ENCODE assay signal across 1 cellular context in the genomic region with DNA sequence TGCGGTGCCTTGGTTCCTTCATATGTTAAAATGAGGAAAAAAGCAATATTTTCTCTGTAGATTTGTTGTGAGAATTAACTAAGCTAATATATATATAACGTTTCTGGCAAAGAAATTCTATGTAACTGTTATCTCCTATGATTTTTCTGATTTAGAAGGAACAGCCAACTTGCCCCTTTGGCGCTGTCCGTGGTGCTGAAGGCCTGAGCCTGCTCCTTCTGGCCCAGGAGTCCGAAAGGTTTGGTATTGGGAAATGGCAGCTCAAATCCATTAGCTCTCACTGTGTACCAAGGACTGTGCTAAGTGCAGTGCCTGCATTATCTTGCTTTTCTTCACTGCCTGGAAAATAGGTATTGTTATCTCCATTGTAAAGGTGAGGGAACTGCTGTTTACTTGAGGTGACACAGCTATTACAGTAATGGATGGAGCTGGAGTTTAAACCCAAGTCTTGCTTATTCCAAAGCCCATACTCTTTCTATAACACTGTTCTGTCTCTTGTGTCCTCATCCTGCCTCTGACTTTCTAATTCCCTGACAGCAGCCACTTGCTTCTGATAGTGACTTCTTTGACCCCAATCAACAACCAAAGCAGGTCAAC.
TF ChIP-seq lines count a peak whose summit lies in the region.

No MANE protein-coding gene starts in this region.

TF ChIP-seq in K562, 482 proteins besides CTCF, POLR2A, EP300 and RAD21 (continued from another document and continues in another):
- TF ChIP-seq CUX1 (CRISPR knock-in tag; IDR thresholded peaks at IDR 0.05), result no peak
- TF ChIP-seq ZBTB2 (IDR thresholded peaks at IDR 0.05), result no peak
- no peak for TF ChIP-seq TEAD1 (CRISPR knock-in tag; IDR thresholded peaks at IDR 0.05)
- TF ChIP-seq, protein P1, sequence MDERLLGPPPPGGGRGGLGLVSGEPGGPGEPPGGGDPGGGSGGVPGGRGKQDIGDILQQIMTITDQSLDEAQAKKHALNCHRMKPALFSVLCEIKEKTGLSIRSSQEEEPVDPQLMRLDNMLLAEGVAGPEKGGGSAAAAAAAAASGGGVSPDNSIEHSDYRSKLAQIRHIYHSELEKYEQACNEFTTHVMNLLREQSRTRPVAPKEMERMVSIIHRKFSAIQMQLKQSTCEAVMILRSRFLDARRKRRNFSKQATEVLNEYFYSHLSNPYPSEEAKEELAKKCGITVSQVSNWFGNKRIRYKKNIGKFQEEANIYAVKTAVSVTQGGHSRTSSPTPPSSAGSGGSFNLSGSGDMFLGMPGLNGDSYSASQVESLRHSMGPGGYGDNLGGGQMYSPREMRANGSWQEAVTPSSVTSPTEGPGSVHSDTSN (CRISPR knock-in tag; IDR thresholded peaks at IDR 0.05; ENCODE audit: low read depth), result no peak
- TF ChIP-seq, protein P1 (tag; conservative IDR thresholded peaks at IDR 0.05; ENCODE audit: low read depth), result 0 out of 2 replicates have a peak, but pooled peaks have one; percentile 11
- TF ChIP-seq CBX2 (IDR thresholded peaks at IDR 0.05; ENCODE audit: insufficient read depth, low read length, poor library complexity, severe bottlenecking), result no peak
- 0 out of 2 replicates have a peak, but pooled peaks have one; percentile 40 for TF ChIP-seq CREB3 (tag; conservative IDR thresholded peaks at IDR 0.05; ENCODE audit: low read depth)
- TF ChIP-seq ZNF644 (tag; IDR thresholded peaks at IDR 0.05; ENCODE audit: low read depth), result peak; percentile 66; the same call in 1 of the 2 replicates
- no peak for TF ChIP-seq MYBL2 (IDR thresholded peaks at IDR 0.05; ENCODE audit: low read depth)
- TF ChIP-seq MYBL2 (CRISPR knock-in tag; IDR thresholded peaks at IDR 0.05; ENCODE audit: borderline replicate concordance), result no peak
- no peak for TF ChIP-seq CSDE1 (IDR thresholded peaks at IDR 0.05)
- TF ChIP-seq ZNF668 (CRISPR knock-in tag; IDR thresholded peaks at IDR 0.05), result no peak
- TF ChIP-seq SRF (CRISPR knock-in tag; IDR thresholded peaks at IDR 0.05), result 0 out of 4 replicates have a peak, but pooled peaks of 1 of the 2 experiments have one; percentile 16
- TF ChIP-seq, protein P2, sequence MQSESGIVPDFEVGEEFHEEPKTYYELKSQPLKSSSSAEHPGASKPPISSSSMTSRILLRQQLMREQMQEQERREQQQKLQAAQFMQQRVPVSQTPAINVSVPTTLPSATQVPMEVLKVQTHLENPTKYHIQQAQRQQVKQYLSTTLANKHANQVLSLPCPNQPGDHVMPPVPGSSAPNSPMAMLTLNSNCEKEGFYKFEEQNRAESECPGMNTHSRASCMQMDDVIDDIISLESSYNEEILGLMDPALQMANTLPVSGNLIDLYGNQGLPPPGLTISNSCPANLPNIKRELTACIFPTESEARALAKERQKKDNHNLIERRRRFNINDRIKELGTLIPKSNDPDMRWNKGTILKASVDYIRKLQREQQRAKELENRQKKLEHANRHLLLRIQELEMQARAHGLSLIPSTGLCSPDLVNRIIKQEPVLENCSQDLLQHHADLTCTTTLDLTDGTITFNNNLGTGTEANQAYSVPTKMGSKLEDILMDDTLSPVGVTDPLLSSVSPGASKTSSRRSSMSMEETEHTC (IDR thresholded peaks at IDR 0.05), result no peak
- TF ChIP-seq HINFP (tag; conservative IDR thresholded peaks at IDR 0.05; ENCODE audit: low read depth), result no peak
- TF ChIP-seq ZNF766 (CRISPR knock-in tag; conservative IDR thresholded peaks at IDR 0.05), result peak; percentile 77
- peak in 1 of 2 experiments; percentile 47; a peak in 1 of 4 replicates for TF ChIP-seq RCOR1 (IDR thresholded peaks at IDR 0.05; ENCODE audit: borderline replicate concordance in 1 of 2, low read depth in 2 of 2, low read length in 2 of 2)
- TF ChIP-seq TCF7L2 (IDR thresholded peaks at IDR 0.05; ENCODE audit: low read depth, low read length), result no peak
- TF ChIP-seq PHTF2 (CRISPR knock-in tag; IDR thresholded peaks at IDR 0.05), result no peak
- TF ChIP-seq MEF2D (tag; conservative IDR thresholded peaks at IDR 0.05; ENCODE audit: low read depth), result no peak
- no peak for TF ChIP-seq PYGO2 (tag; IDR thresholded peaks at IDR 0.05)
- TF ChIP-seq ZNF785 (CRISPR knock-in tag; IDR thresholded peaks at IDR 0.05), result no peak
- no peak for TF ChIP-seq RFX7 (CRISPR knock-in tag; IDR thresholded peaks at IDR 0.05)
- TF ChIP-seq ATF7 (IDR thresholded peaks at IDR 0.05), result no peak
- no peak for TF ChIP-seq LARP7 (IDR thresholded peaks at IDR 0.05)
- TF ChIP-seq, protein P3, sequence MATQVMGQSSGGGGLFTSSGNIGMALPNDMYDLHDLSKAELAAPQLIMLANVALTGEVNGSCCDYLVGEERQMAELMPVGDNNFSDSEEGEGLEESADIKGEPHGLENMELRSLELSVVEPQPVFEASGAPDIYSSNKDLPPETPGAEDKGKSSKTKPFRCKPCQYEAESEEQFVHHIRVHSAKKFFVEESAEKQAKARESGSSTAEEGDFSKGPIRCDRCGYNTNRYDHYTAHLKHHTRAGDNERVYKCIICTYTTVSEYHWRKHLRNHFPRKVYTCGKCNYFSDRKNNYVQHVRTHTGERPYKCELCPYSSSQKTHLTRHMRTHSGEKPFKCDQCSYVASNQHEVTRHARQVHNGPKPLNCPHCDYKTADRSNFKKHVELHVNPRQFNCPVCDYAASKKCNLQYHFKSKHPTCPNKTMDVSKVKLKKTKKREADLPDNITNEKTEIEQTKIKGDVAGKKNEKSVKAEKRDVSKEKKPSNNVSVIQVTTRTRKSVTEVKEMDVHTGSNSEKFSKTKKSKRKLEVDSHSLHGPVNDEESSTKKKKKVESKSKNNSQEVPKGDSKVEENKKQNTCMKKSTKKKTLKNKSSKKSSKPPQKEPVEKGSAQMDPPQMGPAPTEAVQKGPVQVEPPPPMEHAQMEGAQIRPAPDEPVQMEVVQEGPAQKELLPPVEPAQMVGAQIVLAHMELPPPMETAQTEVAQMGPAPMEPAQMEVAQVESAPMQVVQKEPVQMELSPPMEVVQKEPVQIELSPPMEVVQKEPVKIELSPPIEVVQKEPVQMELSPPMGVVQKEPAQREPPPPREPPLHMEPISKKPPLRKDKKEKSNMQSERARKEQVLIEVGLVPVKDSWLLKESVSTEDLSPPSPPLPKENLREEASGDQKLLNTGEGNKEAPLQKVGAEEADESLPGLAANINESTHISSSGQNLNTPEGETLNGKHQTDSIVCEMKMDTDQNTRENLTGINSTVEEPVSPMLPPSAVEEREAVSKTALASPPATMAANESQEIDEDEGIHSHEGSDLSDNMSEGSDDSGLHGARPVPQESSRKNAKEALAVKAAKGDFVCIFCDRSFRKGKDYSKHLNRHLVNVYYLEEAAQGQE (CRISPR knock-in tag; IDR thresholded peaks at IDR 0.05; ENCODE audit: low read depth), result peak; percentile 96
- peak; percentile 34; the same call in 1 of the 2 replicates for TF ChIP-seq ESRRA (IDR thresholded peaks at IDR 0.05; ENCODE audit: borderline replicate concordance, low read depth)
- no peak for TF ChIP-seq MCM2 (IDR thresholded peaks at IDR 0.05; ENCODE audit: low read depth)
- no peak for TF ChIP-seq SOX6 (IDR thresholded peaks at IDR 0.05)
- TF ChIP-seq SMAD4 (CRISPR knock-in tag; conservative IDR thresholded peaks at IDR 0.05), result 0 out of 2 replicates have a peak, but pooled peaks have one; percentile 20
- TF ChIP-seq, protein P4, sequence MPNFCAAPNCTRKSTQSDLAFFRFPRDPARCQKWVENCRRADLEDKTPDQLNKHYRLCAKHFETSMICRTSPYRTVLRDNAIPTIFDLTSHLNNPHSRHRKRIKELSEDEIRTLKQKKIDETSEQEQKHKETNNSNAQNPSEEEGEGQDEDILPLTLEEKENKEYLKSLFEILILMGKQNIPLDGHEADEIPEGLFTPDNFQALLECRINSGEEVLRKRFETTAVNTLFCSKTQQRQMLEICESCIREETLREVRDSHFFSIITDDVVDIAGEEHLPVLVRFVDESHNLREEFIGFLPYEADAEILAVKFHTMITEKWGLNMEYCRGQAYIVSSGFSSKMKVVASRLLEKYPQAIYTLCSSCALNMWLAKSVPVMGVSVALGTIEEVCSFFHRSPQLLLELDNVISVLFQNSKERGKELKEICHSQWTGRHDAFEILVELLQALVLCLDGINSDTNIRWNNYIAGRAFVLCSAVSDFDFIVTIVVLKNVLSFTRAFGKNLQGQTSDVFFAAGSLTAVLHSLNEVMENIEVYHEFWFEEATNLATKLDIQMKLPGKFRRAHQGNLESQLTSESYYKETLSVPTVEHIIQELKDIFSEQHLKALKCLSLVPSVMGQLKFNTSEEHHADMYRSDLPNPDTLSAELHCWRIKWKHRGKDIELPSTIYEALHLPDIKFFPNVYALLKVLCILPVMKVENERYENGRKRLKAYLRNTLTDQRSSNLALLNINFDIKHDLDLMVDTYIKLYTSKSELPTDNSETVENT (CRISPR knock-in tag; IDR thresholded peaks at IDR 0.05), result no peak
- TF ChIP-seq ZBTB17 (CRISPR knock-in tag; IDR thresholded peaks at IDR 0.05), result no peak
- no peak for TF ChIP-seq ETV5 (CRISPR knock-in tag; IDR thresholded peaks at IDR 0.05; ENCODE audit: low read depth)
- peak; percentile 97 for TF ChIP-seq EHMT2 (IDR thresholded peaks at IDR 0.05)
- TF ChIP-seq ZNF699 (CRISPR knock-in tag; IDR thresholded peaks at IDR 0.05; ENCODE audit: insufficient replicate concordance), result no peak
- no peak for TF ChIP-seq ARNT (IDR thresholded peaks at IDR 0.05)
- TF ChIP-seq MED1 (CRISPR knock-in tag; IDR thresholded peaks at IDR 0.05; ENCODE audit: borderline replicate concordance), result no peak
- TF ChIP-seq, protein P5, sequence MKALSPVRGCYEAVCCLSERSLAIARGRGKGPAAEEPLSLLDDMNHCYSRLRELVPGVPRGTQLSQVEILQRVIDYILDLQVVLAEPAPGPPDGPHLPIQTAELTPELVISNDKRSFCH (CRISPR knock-in tag; IDR thresholded peaks at IDR 0.05), result no peak
- TF ChIP-seq, protein P5 (tag; IDR thresholded peaks at IDR 0.05), result no peak
- TF ChIP-seq HDAC8 (tag; IDR thresholded peaks at IDR 0.05), result no peak
- TF ChIP-seq NUFIP1 (IDR thresholded peaks at IDR 0.05; ENCODE audit: partially characterized antibody), result no peak
